In genomic region chr1:28770601-28771165, GRCh38 we compare ENCODE assay signal across 16 cellular contexts. TPM values are rescaled to one million over a fixed set of nuclear protein-coding genes. Genes with fewer than 3 reads are reported as not detected.
DNase-seq lines count a peak whose midpoint lies in the region; ATAC-seq, FAIRE-seq and TF ChIP-seq lines count a peak whose summit lies in the region.
"Had no signal": no experiment of that assay in that cellular context is flagged by ENCODE, and none has a peak within 500 bp of the region (broad histone marks: within the 10 kb centered on the region; RNA-seq: fewer than 3 reads in every experiment).

No MANE protein-coding gene starts in this region.

- no peaks in the 10 kb centered on the region for H3K27me3 ChIP-seq in K562 (ENCODE audit: control insufficient read depth in 2 of 2, insufficient read depth in 2 of 2, low read length in 2 of 2)
- H3K27me3 ChIP-seq in PC-3 (ENCODE audit: low read length), result no peaks in the 10 kb centered on the region
- H3K27me3 ChIP-seq: BLaER1 had no signal

- no peak for DNase-seq in activated CD8-positive, alpha-beta T cell treated with anti-CD3 and anti-CD28 coated beads for 36 hours
- no peak for DNase-seq in activated CD8-positive, alpha-beta T cell treated with anti-CD3 and anti-CD28 coated beads, Interleukin-2, amount 10 ng/mL, durations not matched to agents 7 days and 5 days
- DNase-seq in CD14-positive monocyte (ENCODE audit: low spot score) (no peak), K562 (ENCODE audit: extremely low read depth in 1 of 4, low spot score in 3 of 4) (no peak), mesenteric fat pad (ENCODE audit: low spot score) (peak; percentile 28), PC-3 (no peak), NCI-H1417 treated with DMSO at 0.1 percent for 48 hours (lab: John Stamatoyannopoulos, UW) (no peak), DMS79 (lab: John Stamatoyannopoulos, UW) (no peak)
- DNase-seq: 8988T; AML-193; CD4-positive, CD25-positive, alpha-beta regulatory T cell; DMS53; HCEC 1CT had no signal

- peak overlapping the region; percentile 8 for H3K27ac Mint-ChIP-seq in activated CD8-positive, alpha-beta T cell treated with anti-CD3 and anti-CD28 coated beads for 36 hours
- no peak overlapping the region for H3K27ac Mint-ChIP-seq in activated CD8-positive, alpha-beta T cell treated with anti-CD3 and anti-CD28 coated beads, Interleukin-2, amount 10 ng/mL, durations not matched to agents 7 days and 5 days
- H3K27ac Mint-ChIP-seq in CD14-positive monocyte, result peak overlapping the region in 4 of 7 donors; percentile 19 to 69 (median 46)
- H3K27ac Mint-ChIP-seq: CD4-positive, CD25-positive, alpha-beta regulatory T cell had no signal

- peaks cover 34% of the 10 kb centered on the region for H3K79me2 ChIP-seq in K562 (ENCODE audit: control insufficient read depth, insufficient read depth, low read length)
- peaks cover 35% of the 10 kb centered on the region for H3K79me2 ChIP-seq in PC-3 (ENCODE audit: low read length)

- H3K36me3 ChIP-seq in K562 (ENCODE audit: control insufficient read depth, insufficient read depth, low read length) (peaks cover 79% of the 10 kb centered on the region), PC-3 (ENCODE audit: low read depth, low read length) (peaks cover 38% of the 10 kb centered on the region)

- H2AFZ ChIP-seq in K562 (ENCODE audit: low read depth, low read length), result no peak overlapping the region
- no peak overlapping the region for H2AFZ ChIP-seq in PC-3 (ENCODE audit: low read length)

- H3K4me3 ChIP-seq in K562, result no peak overlapping the region
- no peak overlapping the region for H3K4me3 ChIP-seq in PC-3 (ENCODE audit: low read length)
- H3K4me3 ChIP-seq: BLaER1 had no signal

- 90% methylated on average over 3 of the region's 3 CpGs for WGBS in K562 (ENCODE audit: insufficient coverage, low coverage, missing lambda C conversion rate)

- intact Hi-C loops in activated CD8-positive, alpha-beta T cell treated with anti-CD3 and anti-CD28 coated beads for 36 hours (cut with micrococcal nuclease), result no loop called here
- intact Hi-C loops in CD14-positive monocyte (cut with micrococcal nuclease) (no loop called here), K562 (cut with micrococcal nuclease) (no loop called here), PC-3 (cut with micrococcal nuclease) (no loop called here)

- no peak for FAIRE-seq in K562 (lab: Jason Lieb, UNC)

- no peaks in the 10 kb centered on the region for H3K27me3 Mint-ChIP-seq in activated CD8-positive, alpha-beta T cell treated with anti-CD3 and anti-CD28 coated beads for 36 hours
- H3K27me3 Mint-ChIP-seq in activated CD8-positive, alpha-beta T cell treated with anti-CD3 and anti-CD28 coated beads, Interleukin-2, amount 10 ng/mL, durations not matched to agents 7 days and 5 days (ENCODE audit: low read depth), result no peaks in the 10 kb centered on the region
- no peaks in the 10 kb centered on the region for H3K27me3 Mint-ChIP-seq in CD14-positive monocyte (ENCODE audit: low read depth in 3 of 3)
- H3K27me3 Mint-ChIP-seq: CD4-positive, CD25-positive, alpha-beta regulatory T cell had no signal

- no peak overlapping the region for H3K9ac ChIP-seq in K562 (ENCODE audit: insufficient read depth in 1 of 2, low read depth in 2 of 2, low read length in 2 of 2)
- H3K9ac ChIP-seq in PC-3 (ENCODE audit: low read length), result no peak overlapping the region
- H3K9ac ChIP-seq: BLaER1 had no signal

- no peak for TF ChIP-seq RAD21 in K562 (CRISPR knock-in tag; conservative IDR thresholded peaks at IDR 0.05 in 1 of 2, IDR thresholded peaks at IDR 0.05 in 1 of 2)

- ATAC-seq in activated CD8-positive, alpha-beta T cell treated with anti-CD3 and anti-CD28 coated beads for 36 hours, result no peak
- no peak for ATAC-seq in activated CD8-positive, alpha-beta T cell treated with anti-CD3 and anti-CD28 coated beads, Interleukin-2, amount 10 ng/mL, durations not matched to agents 7 days and 5 days
- ATAC-seq in K562 (no peak), PC-3 (no peak)

- BruUV-seq in K562 (replicated peaks; lab: Mats Ljungman, UMichigan) (no TSS peak), PC-3 (replicated peaks; lab: Mats Ljungman, UMichigan) (no TSS peak)

- no peaks in the 10 kb centered on the region for H3K9me2 ChIP-seq in PC-3 (replicated peaks; ENCODE audit: low read length)

- H3K9me3 ChIP-seq in K562 (replicated peaks; ENCODE audit: control insufficient read depth, insufficient read depth, low read depth, low read length), result no peaks in the 10 kb centered on the region
- H3K9me3 ChIP-seq in PC-3 (ENCODE audit: low read length), result no peaks in the 10 kb centered on the region
- H3K9me3 ChIP-seq: BLaER1 had no signal

- H3K4me1 Mint-ChIP-seq in activated CD8-positive, alpha-beta T cell treated with anti-CD3 and anti-CD28 coated beads for 36 hours (ENCODE audit: low read depth), result peaks cover 13% of the 10 kb centered on the region
- peaks cover 9% of the 10 kb centered on the region for H3K4me1 Mint-ChIP-seq in activated CD8-positive, alpha-beta T cell treated with anti-CD3 and anti-CD28 coated beads, Interleukin-2, amount 10 ng/mL, durations not matched to agents 7 days and 5 days (ENCODE audit: low read depth)
- H3K4me1 Mint-ChIP-seq in CD14-positive monocyte, result peaks cover 12% of the 10 kb centered on the region

- POLR2A ChIA-PET in activated CD8-positive, alpha-beta T cell treated with anti-CD3 and anti-CD28 coated beads for 36 hours (lab: Charles Lee), result interaction anchor here (0.8 to 1.2 kb wide), 3 partner anchors 14 to 34 kb away, joined by 3 read pairs; partner anchors contain the start of gene YTHDF2
- POLR2A ChIA-PET in activated CD8-positive, alpha-beta T cell treated with anti-CD3 and anti-CD28 coated beads, Interleukin-2, amount 10 ng/mL, durations not matched to agents 7 days and 5 days (lab: Charles Lee), result interaction anchor here (0.7 kb wide), 1 partner anchor 15 kb away, joined by 4 read pairs; no protein-coding TSS in a partner anchor
- POLR2A ChIA-PET in K562 (lab: Yijun Ruan, JAX) (interaction anchor here (0.6 to 1.3 kb wide), 6 partner anchors 9 to 1465 kb away, joined by 3 to 4 read pairs (median 4); partner anchors contain the start of gene RNU11), PC-3 (lab: Charles Lee; ENCODE audit: unreplicated experiment) (no interaction called here)

- in situ Hi-C loops in K562 (cut with MboI), result no loop called here

- no peak for TF ChIP-seq CTCF in activated CD8-positive, alpha-beta T cell treated with anti-CD3 and anti-CD28 coated beads for 36 hours (IDR thresholded peaks at IDR 0.05)
- TF ChIP-seq CTCF in CD14-positive monocyte (IDR thresholded peaks at IDR 0.05) (no peak), K562 (IDR thresholded peaks at IDR 0.05 in 2 of 3, conservative IDR thresholded peaks at IDR 0.05 in 1 of 3; ENCODE audit: insufficient read depth in 2 of 3, low read depth in 1 of 3, low read length in 3 of 3) (no peak), PC-3 (conservative IDR thresholded peaks at IDR 0.05; ENCODE audit: low read depth, low read length) (no peak)

- H3K9me1 ChIP-seq in K562 (ENCODE audit: control insufficient read depth, insufficient read depth, low read length), result no peaks in the 10 kb centered on the region

- H3K4me3 Mint-ChIP-seq in activated CD8-positive, alpha-beta T cell treated with anti-CD3 and anti-CD28 coated beads for 36 hours, result no peak overlapping the region
- H3K4me3 Mint-ChIP-seq in activated CD8-positive, alpha-beta T cell treated with anti-CD3 and anti-CD28 coated beads, Interleukin-2, amount 10 ng/mL, durations not matched to agents 7 days and 5 days, result no peak overlapping the region
- no peak overlapping the region for H3K4me3 Mint-ChIP-seq in CD14-positive monocyte
- H3K4me3 Mint-ChIP-seq: CD4-positive, CD25-positive, alpha-beta regulatory T cell had no signal

- H3F3A ChIP-seq in PC-3 (ENCODE audit: low read length, unreplicated experiment), result no peaks in the 10 kb centered on the region

- H3K9me3 Mint-ChIP-seq in activated CD8-positive, alpha-beta T cell treated with anti-CD3 and anti-CD28 coated beads for 36 hours, result no peaks in the 10 kb centered on the region
- H3K9me3 Mint-ChIP-seq in activated CD8-positive, alpha-beta T cell treated with anti-CD3 and anti-CD28 coated beads, Interleukin-2, amount 10 ng/mL, durations not matched to agents 7 days and 5 days (ENCODE audit: insufficient read depth), result no peaks in the 10 kb centered on the region
- peaks cover 0 to 2% (median 0%) of the 10 kb centered on the region in 7 donors for H3K9me3 Mint-ChIP-seq in CD14-positive monocyte
- H3K9me3 Mint-ChIP-seq: CD4-positive, CD25-positive, alpha-beta regulatory T cell had no signal

- no peak overlapping the region for H3K27ac ChIP-seq in K562 (ENCODE audit: extremely low read depth, low read depth, low read length)
- H3K27ac ChIP-seq in PC-3 (ENCODE audit: low read length), result no peak overlapping the region
- H3K27ac ChIP-seq: BLaER1, HL-60 had no signal

- H3K4me2 ChIP-seq in K562 (ENCODE audit: insufficient read depth, low read length) (no peak overlapping the region), PC-3 (ENCODE audit: low read length) (no peak overlapping the region)
- H3K4me2 ChIP-seq: BLaER1 had no signal

- no peak for TF ChIP-seq EP300 in K562 (IDR thresholded peaks at IDR 0.05; ENCODE audit: low read length)

- TF ChIP-seq POLR2A in K562 (conservative IDR thresholded peaks at IDR 0.05), result peak; percentile 65

- H3K4me1 ChIP-seq in K562 (replicated peaks in 1 of 2; ENCODE audit: control insufficient read depth in 2 of 2, insufficient read depth in 2 of 2, low read length in 2 of 2) (peaks cover 0 to 5% of the 10 kb centered on the region in 2 experiments; a peak in 2 of 5 replicates), PC-3 (ENCODE audit: insufficient read depth, low read length) (no peaks in the 10 kb centered on the region)

- H4K20me1 ChIP-seq in K562 (replicated peaks; ENCODE audit: control insufficient read depth, insufficient read depth, low read length), result no peaks in the 10 kb centered on the region; the same call in 1 of the 2 replicates
- peaks cover 29% of the 10 kb centered on the region for H4K20me1 ChIP-seq in PC-3 (ENCODE audit: low read length)

- H3K36me3 Mint-ChIP-seq in activated CD8-positive, alpha-beta T cell treated with anti-CD3 and anti-CD28 coated beads for 36 hours (ENCODE audit: low read depth), result peaks cover 27% of the 10 kb centered on the region
- peaks cover 35% of the 10 kb centered on the region for H3K36me3 Mint-ChIP-seq in activated CD8-positive, alpha-beta T cell treated with anti-CD3 and anti-CD28 coated beads, Interleukin-2, amount 10 ng/mL, durations not matched to agents 7 days and 5 days (ENCODE audit: low read depth)
- peaks cover 30 to 60% of the 10 kb centered on the region in 2 donors for H3K36me3 Mint-ChIP-seq in CD14-positive monocyte

- CTCF ChIA-PET in activated CD8-positive, alpha-beta T cell treated with anti-CD3 and anti-CD28 coated beads for 36 hours (lab: Charles Lee), result no interaction called here
- CTCF ChIA-PET in activated CD8-positive, alpha-beta T cell treated with anti-CD3 and anti-CD28 coated beads, Interleukin-2, amount 10 ng/mL, durations not matched to agents 7 days and 5 days (lab: Charles Lee), result interaction anchor here (2.8 kb wide), 1 partner anchor 107 kb away, joined by 12 read pairs; no protein-coding TSS in a partner anchor
- CTCF ChIA-PET in K562 (lab: Yijun Ruan, JAX; ENCODE audit: low intra/inter-chr PET ratio), result no interaction called here
- CTCF ChIA-PET in PC-3 (lab: Charles Lee), result interaction anchor here (0.9 kb wide), 1 partner anchor 107 kb away, joined by 3 read pairs; no protein-coding TSS in a partner anchor

RNA-seq across cellular contexts. Expression of gene YTHDF2, which starts 33.9 kb away (rescaled TPM):
- total RNA-seq in activated CD8-positive, alpha-beta T cell treated with anti-CD3 and anti-CD28 coated beads for 36 hours, result 10 to 100 TPM; 72.2 to 82.1 TPM
- 10 to 100 TPM; 67.3 to 80.6 TPM for total RNA-seq in activated CD8-positive, alpha-beta T cell treated with anti-CD3 and anti-CD28 coated beads, Interleukin-2, amount 10 ng/mL, durations not matched to agents 7 days and 5 days
- polyA plus RNA-seq in CD14-positive monocyte, result 10 to 100 TPM; 74.2 to 81.6 TPM
- 126 and 137 TPM in 2 replicates for total RNA-seq in K562 (2011; cell fraction: chromatin; rRNA removed; ENCODE audit: low replicate concordance)
- total RNA-seq in K562 (2011; cell fraction: nucleolus; rRNA removed), result 82.2 and 85.3 TPM in 2 replicates
- total RNA-seq in K562 (2011; cell fraction: nucleoplasm; rRNA removed), result 85.5 and 90.5 TPM in 2 replicates
- total RNA-seq in K562 (2014; rRNA removed), result 48.2 and 76.6 TPM in 2 replicates
- 88.3 and 101 TPM in 2 replicates for total RNA-seq in K562 (2014; rRNA removed; fragmentation: Illumina TruSeq; extraction: Trizol)
- total RNA-seq in K562 (2015; rRNA removed; fragmentation: Illumina TruSeq; extraction: Trizol), result 78.5 and 83.3 TPM in 2 replicates
- total RNA-seq in K562 (2021), result 111 and 114 TPM in 2 replicates
- 82.5 and 89.9 TPM in 2 replicates for polyA plus RNA-seq in K562 (2011; rRNA removed)
- 71.0 and 71.9 TPM in 2 replicates for polyA plus RNA-seq in K562 (2011; cell fraction: cytosol; rRNA removed)
- 72.6 and 79.1 TPM in 2 replicates for polyA plus RNA-seq in K562 (2011; cell fraction: nucleus; rRNA removed)
- 72.9 and 78.1 TPM in 2 replicates for polyA plus RNA-seq in K562 (2012)
- polyA plus RNA-seq in K562 (2014; fragmentation: Illumina TruSeq; extraction: Trizol), result 91.5 and 97.8 TPM in 2 replicates
- 10 to 100 TPM; 41.0 to 47.2 TPM for polyA plus RNA-seq in K562 (2014; fragmentation: Nextera tagmentation; extraction: Ambion mirVana)
- polyA plus RNA-seq in K562 (2014; rRNA removed), result 53.4 and 58.7 TPM in 2 replicates
- polyA minus RNA-seq in K562 (2011; rRNA and poly(A)+ RNA removed), result 116 and 160 TPM in 2 replicates
- 67.3 and 97.6 TPM in 2 replicates for polyA minus RNA-seq in K562 (2011; cell fraction: cytosol; rRNA and poly(A)+ RNA removed)
- 25.8 and 45.0 TPM in 2 replicates for polyA minus RNA-seq in K562 (2011; cell fraction: nucleus; rRNA and poly(A)+ RNA removed)
- 65.5 TPM for total RNA-seq in mesenteric fat pad
- 49.8 and 55.0 TPM in 2 replicates for total RNA-seq in PC-3 (2014; rRNA removed)

RNA-seq across cellular contexts. Expression of gene OPRD1, which starts 41.3 kb away (rescaled TPM):
- total RNA-seq in activated CD8-positive, alpha-beta T cell treated with anti-CD3 and anti-CD28 coated beads for 36 hours, result under 1 TPM in 1 of 2 experiments, not detected in 1; 0.02 TPM
- total RNA-seq in activated CD8-positive, alpha-beta T cell treated with anti-CD3 and anti-CD28 coated beads, Interleukin-2, amount 10 ng/mL, durations not matched to agents 7 days and 5 days, result not detected
- polyA plus RNA-seq in CD14-positive monocyte, result not detected
- total RNA-seq in K562 (2011; cell fraction: chromatin; rRNA removed; ENCODE audit: low replicate concordance), result 0.07 TPM in 1 of 2 replicates, not detected in the other
- total RNA-seq in K562 (2011; cell fraction: nucleolus; rRNA removed), result 0.13 and 0.17 TPM in 2 replicates
- total RNA-seq in K562 (2011; cell fraction: nucleoplasm; rRNA removed), result 0.07 TPM in 1 of 2 replicates, not detected in the other
- total RNA-seq in K562 (2014; rRNA removed), result not detected in 2 replicates
- under 0.01 TPM in 1 of 2 replicates, not detected in the other for total RNA-seq in K562 (2014; rRNA removed; fragmentation: Illumina TruSeq; extraction: Trizol)
- total RNA-seq in K562 (2015; rRNA removed; fragmentation: Illumina TruSeq; extraction: Trizol), result not detected in 2 replicates
- total RNA-seq in K562 (2021), result 0.02 TPM in 1 of 2 replicates, not detected in the other
- polyA plus RNA-seq in K562 (2011; rRNA removed), result not detected in 2 replicates
- polyA plus RNA-seq in K562 (2011; cell fraction: cytosol; rRNA removed), result under 0.01 TPM in 1 of 2 replicates, not detected in the other
- 0.01 TPM in 2 replicates for polyA plus RNA-seq in K562 (2011; cell fraction: nucleus; rRNA removed)
- 0.04 and 0.07 TPM in 2 replicates for polyA plus RNA-seq in K562 (2012)
- not detected in 2 replicates for polyA plus RNA-seq in K562 (2014; fragmentation: Illumina TruSeq; extraction: Trizol)
- under 1 TPM; under 0.01 to 0.03 TPM for polyA plus RNA-seq in K562 (2014; fragmentation: Nextera tagmentation; extraction: Ambion mirVana)
- polyA plus RNA-seq in K562 (2014; rRNA removed), result not detected in 2 replicates
- 0.04 TPM in 1 of 2 replicates, not detected in the other for polyA minus RNA-seq in K562 (2011; rRNA and poly(A)+ RNA removed)
- not detected in 2 replicates for polyA minus RNA-seq in K562 (2011; cell fraction: cytosol; rRNA and poly(A)+ RNA removed)
- not detected in 2 replicates for polyA minus RNA-seq in K562 (2011; cell fraction: nucleus; rRNA and poly(A)+ RNA removed)
- total RNA-seq in mesenteric fat pad, result not detected
- total RNA-seq in PC-3 (2014; rRNA removed), result not detected in 2 replicates
- total RNA-seq: CD4-positive, CD25-positive, alpha-beta regulatory T cell; H4 had no signal

Comparison
In these comparisons a context has a peak if more than half of its experiments do, and no peak if none do; other contexts are left out.
1. CTCF ChIA-PET loops: an anchor here in activated CD8-positive, alpha-beta T cell treated with anti-CD3 and anti-CD28 coated beads, Interleukin-2, amount 10 ng/mL, durations not matched to agents 7 days and 5 days (2.8 kb wide) and PC-3 (0.9 kb wide); none called in activated CD8-positive, alpha-beta T cell treated with anti-CD3 and anti-CD28 coated beads for 36 hours and K562.